16 cellular contexts compared by ENCODE assay signal in the genomic region with DNA sequence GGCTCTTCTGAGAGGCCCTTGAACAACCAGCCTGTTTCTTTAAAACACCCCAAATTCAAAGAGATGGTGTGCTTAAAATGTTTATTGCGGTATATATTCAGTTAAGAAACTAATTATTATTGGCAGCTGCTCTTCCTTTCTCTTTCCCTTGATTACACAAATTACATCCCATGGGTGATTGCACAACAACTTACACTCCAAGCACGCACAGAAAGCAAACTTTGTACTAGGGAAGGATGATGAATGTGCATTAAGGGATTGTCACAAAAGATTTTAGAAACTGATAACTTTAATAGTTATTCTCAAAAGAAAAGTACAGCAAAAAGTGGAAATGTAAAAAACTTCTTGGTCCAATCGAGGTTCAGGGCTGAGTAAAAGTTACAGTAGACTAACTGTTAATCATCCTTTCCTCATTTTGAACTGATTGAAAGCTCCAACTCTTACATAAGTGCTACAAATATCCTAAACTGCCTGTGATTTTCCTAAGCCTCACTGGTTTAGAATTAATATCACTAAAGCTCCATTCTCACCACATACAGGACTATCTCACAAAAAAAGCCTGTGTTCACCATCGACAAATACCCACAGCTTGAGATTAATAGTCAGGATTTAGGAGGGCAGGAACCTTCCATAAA.
DNase-seq lines count a peak whose midpoint lies in the region; ATAC-seq and TF ChIP-seq lines count a peak whose summit lies in the region.
"Had no signal": no experiment of that assay in that cellular context is flagged by ENCODE, and none has a peak within 500 bp of the region (broad histone marks: within the 10 kb centered on the region; RNA-seq: fewer than 3 reads in every experiment).

No MANE protein-coding gene starts in this region.

- H3K4me3 ChIP-seq in left ventricle myocardium inferior (no peak overlapping the region), hepatocyte (no peak overlapping the region), coronary artery (no peak overlapping the region)
- H3K4me3 ChIP-seq: lower lobe of right lung had no signal

- H3K4me1 ChIP-seq in left ventricle myocardium inferior (no peaks in the 10 kb centered on the region), hepatocyte (ENCODE audit: insufficient read depth) (peaks cover 3% of the 10 kb centered on the region)
- H3K4me1 ChIP-seq: lower lobe of right lung, parathyroid adenoma had no signal

- no peak overlapping the region for H2AFZ ChIP-seq in hepatocyte
- H2AFZ ChIP-seq: parathyroid adenoma had no signal

- TF ChIP-seq CTCF in left ventricle myocardium inferior (IDR thresholded peaks at IDR 0.05; ENCODE audit: borderline replicate concordance) (no peak), hepatocyte (IDR thresholded peaks at IDR 0.05; ENCODE audit: poor library complexity) (no peak), coronary artery (IDR thresholded peaks at IDR 0.05) (no peak)

- no peak overlapping the region for H3K4me2 ChIP-seq in hepatocyte

- ATAC-seq in Right ventricle myocardium superior (ENCODE audit: poor library complexity), result peak; percentile 71
- ATAC-seq: lower lobe of right lung had no signal

- H3K36me3 ChIP-seq in left ventricle myocardium inferior, result no peaks in the 10 kb centered on the region
- H3K36me3 ChIP-seq in hepatocyte (replicated peaks; ENCODE audit: insufficient read depth, low read depth), result no peaks in the 10 kb centered on the region
- H3K36me3 ChIP-seq: lower lobe of right lung had no signal

- H3K27ac ChIP-seq in left ventricle myocardium inferior (replicated peaks) (no peak overlapping the region), hepatocyte (peak overlapping the region; percentile 63), coronary artery (no peak overlapping the region)
- H3K27ac ChIP-seq: lower lobe of right lung, parathyroid adenoma had no signal

- no peak for DNase-seq in Right ventricle myocardium superior
- no peak for DNase-seq in left ventricle myocardium inferior
- peak; percentile 25 for DNase-seq in OCI-M1 (lab: John Stamatoyannopoulos, UW)
- DNase-seq in hepatocyte (ENCODE audit: low spot score), result peak; percentile 39
- DNase-seq in glomerular visceral epithelial cell (ENCODE audit: extremely low spot score), result no peak
- no peak for DNase-seq in superior temporal gyrus (ENCODE audit: extremely low spot score)
- DNase-seq in coronary artery (ENCODE audit: low spot score), result no peak
- no peak for DNase-seq in iPS-NIHi11 (ENCODE audit: low spot score)
- DNase-seq: activated T-cell treated with anti-CD3 and anti-CD28 coated beads, Interleukin-2, amount 50 U/mL, for 1 hour; COR-L47; effector CD4-positive, alpha-beta T cell; lower lobe of right lung; naive B cell; NCI-H1694; stimulated activated naive CD4-positive, alpha-beta T cell treated with Interleukin-2 at 50 U/mL for 16 hours had no signal

- WGBS in hepatocyte (ENCODE audit: low lambda C conversion rate, missing lambda C conversion rate), result 58% methylated on average over 4 of the region's 4 CpGs

- no peaks in the 10 kb centered on the region for H3K27me3 ChIP-seq in left ventricle myocardium inferior (ENCODE audit: low read depth)
- H3K27me3 ChIP-seq in hepatocyte, result no peaks in the 10 kb centered on the region

- intact Hi-C loops in Right ventricle myocardium superior (cut with DNase I) (no loop called here), left ventricle myocardium inferior (cut with micrococcal nuclease) (no loop called here)

- H3K79me2 ChIP-seq in hepatocyte, result no peaks in the 10 kb centered on the region
- H3K79me2 ChIP-seq: parathyroid adenoma had no signal

- H4K20me1 ChIP-seq in hepatocyte (ENCODE audit: insufficient read depth, poor library complexity, severe bottlenecking), result no peaks in the 10 kb centered on the region

- H3K9me3 ChIP-seq in left ventricle myocardium inferior (replicated peaks) (no peaks in the 10 kb centered on the region), hepatocyte (ENCODE audit: low read depth) (no peaks in the 10 kb centered on the region)
- H3K9me3 ChIP-seq: lower lobe of right lung had no signal

- no peaks in the 10 kb centered on the region for H3K9me2 ChIP-seq in hepatocyte (replicated peaks; ENCODE audit: insufficient read depth)

Comparison
In these comparisons a context has a peak if more than half of its experiments do, and no peak if none do; other contexts are left out.
1. DNase-seq: peak in OCI-M1 (single experiment) and hepatocyte (single experiment); none in Right ventricle myocardium superior (single experiment), left ventricle myocardium inferior (single experiment), glomerular visceral epithelial cell (single experiment), superior temporal gyrus (single experiment), coronary artery (single experiment) and iPS-NIHi11 (single experiment).